Comparison of ENCODE assay signal across 12 cellular contexts in the genomic region with DNA sequence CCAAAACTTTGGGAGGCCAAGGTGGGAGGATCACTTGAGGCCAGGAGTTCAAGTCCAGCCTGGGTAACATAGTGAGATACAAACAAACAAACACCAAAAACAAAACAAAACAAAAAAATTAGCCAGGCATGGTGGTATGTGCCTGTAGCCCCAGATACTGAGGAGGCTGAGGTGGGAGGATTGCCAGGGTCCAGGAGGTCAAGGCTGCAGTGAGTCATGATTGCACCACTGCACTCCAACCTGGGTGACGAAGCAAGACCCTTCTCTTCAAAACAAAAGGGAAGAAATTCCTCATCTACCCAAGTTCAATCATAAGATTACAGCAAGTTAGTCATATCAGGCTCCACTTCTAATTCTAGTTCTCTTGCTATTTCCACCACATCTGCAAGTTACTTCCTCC. TPM values are rescaled to one million over a fixed set of nuclear protein-coding genes. Genes with fewer than 3 reads are reported as not detected.
A peak's percentile ranks its signal among the peaks of the same experiment; 100 is the strongest.
DNase-seq lines count a peak whose midpoint lies in the region; ATAC-seq and TF ChIP-seq lines count a peak whose summit lies in the region.
"Not testable (repeated sequence)": the region's sequence is repeated elsewhere in the genome, so short reads cannot be mapped to it uniquely, and the experiment has no call there.
"Had no signal": no experiment of that assay in that cellular context is flagged by ENCODE, and none has a peak within 500 bp of the region (broad histone marks: within the 10 kb centered on the region; RNA-seq: fewer than 3 reads in every experiment).

No MANE protein-coding gene starts in this region.

- not testable (repeated sequence) for H3K27me3 Mint-ChIP-seq in central memory CD8-positive, alpha-beta T cell

- DNase-seq in Caki2 (ENCODE audit: low read depth): peak; percentile 25
- peak; percentile 58 for DNase-seq in HS-5 (ENCODE audit: low read depth)
- peak; percentile 58 for DNase-seq in RPMI7951 (ENCODE audit: low read depth)
- DNase-seq in activated naive CD4-positive, alpha-beta T cell treated with anti-CD3 and anti-CD28 coated beads, Interleukin-2, amount 50 U/mL, for 72 hours (ENCODE audit: low spot score in 2 of 2); central memory CD8-positive, alpha-beta T cell (ENCODE audit: low spot score in 2 of 2); omental fat pad (ENCODE audit: low spot score): not testable (repeated sequence)
- DNase-seq in foreskin fibroblast: peak; percentile 37 to 68

- in situ Hi-C loops in Caki2 (cut with HindIII; ENCODE audit: low pct_unique_long_range_greater_than_20kb, low sequenced_read_pairs): not testable (repeated sequence)

- ATAC-seq in activated naive CD4-positive, alpha-beta T cell treated with anti-CD3 and anti-CD28 coated beads, Interleukin-2, amount 50 U/mL, for 72 hours: peak; percentile 40 to 53
- ATAC-seq in central memory CD8-positive, alpha-beta T cell (replicated peaks; ENCODE audit: extremely low read depth, poor library complexity, severe bottlenecking): not testable (repeated sequence)
- ATAC-seq in omental fat pad (ENCODE audit: low FRiP score): peak; percentile 48

- H3K27ac Mint-ChIP-seq in activated naive CD4-positive, alpha-beta T cell treated with anti-CD3 and anti-CD28 coated beads, Interleukin-2, amount 50 U/mL, for 72 hours: peak overlapping the region; percentile 15 to 36
- peak overlapping the region; percentile 9 for H3K27ac Mint-ChIP-seq in central memory CD8-positive, alpha-beta T cell (ENCODE audit: low read depth)

- peaks cover 67% of the 10 kb centered on the region for H3K4me1 Mint-ChIP-seq in central memory CD8-positive, alpha-beta T cell

- peaks cover under 1 to 23% of the 10 kb centered on the region in 2 donors for H3K36me3 Mint-ChIP-seq in activated naive CD4-positive, alpha-beta T cell treated with anti-CD3 and anti-CD28 coated beads, Interleukin-2, amount 50 U/mL, for 72 hours
- peaks cover 14% of the 10 kb centered on the region for H3K36me3 Mint-ChIP-seq in central memory CD8-positive, alpha-beta T cell (ENCODE audit: insufficient read depth)

- H3K9me3 Mint-ChIP-seq in activated naive CD4-positive, alpha-beta T cell treated with anti-CD3 and anti-CD28 coated beads, Interleukin-2, amount 50 U/mL, for 72 hours; central memory CD8-positive, alpha-beta T cell: not testable (repeated sequence)

- not testable (repeated sequence) for H3K4me3 ChIP-seq in foreskin fibroblast (ENCODE audit: low read depth in 1 of 2, low read length in 2 of 2)

- H3K4me3 Mint-ChIP-seq in central memory CD8-positive, alpha-beta T cell: not testable (repeated sequence)

- TF ChIP-seq CTCF in foreskin fibroblast (IDR thresholded peaks at IDR 0.05; ENCODE audit: low read depth, low read length); omental fat pad (IDR thresholded peaks at IDR 0.05): not testable (repeated sequence)

RNA-seq across cellular contexts. Expression of gene CACNG1, which starts 50.9 kb away (rescaled TPM):
- total RNA-seq in Caki2 (2014; rRNA removed; shearing (Covaris generic); ENCODE audit: low replicate concordance): not detected in 2 replicates
- not detected in 2 replicates for total RNA-seq in RPMI7951 (2014; rRNA removed; shearing (Covaris generic))
- not detected for total RNA-seq in activated naive CD4-positive, alpha-beta T cell treated with anti-CD3 and anti-CD28 coated beads, Interleukin-2, amount 50 U/mL, for 72 hours
- total RNA-seq in omental fat pad: not detected
- total RNA-seq: activated CD4-positive, alpha-beta T cell treated with anti-CD3 and anti-CD28 coated beads, Interleukin-2, amount 10 ng/mL, durations not matched to agents 24 days and 14 days; glomerular endothelial cell; left ventricle myocardium inferior; mononuclear cell; testis had no signal
